ENCODE assay signal across 13 cellular contexts in genomic region chr5:93874491-93874890, GRCh38.
A peak's percentile ranks its signal among the peaks of the same experiment; 100 is the strongest.
DNase-seq lines count a peak whose midpoint lies in the region; ATAC-seq lines count a peak whose summit lies in the region.
"Had no signal": no experiment of that assay in that cellular context is flagged by ENCODE, and none has a peak within 500 bp of the region (broad histone marks: within the 10 kb centered on the region; RNA-seq: fewer than 3 reads in every experiment).

No MANE protein-coding gene starts in this region.

- DNase-seq in LHCN-M2 (ENCODE audit: low read depth) (peak; percentile 22), GDM1 (lab: John Stamatoyannopoulos, UW) (no peak), GOT3 (lab: John Stamatoyannopoulos, UW) (no peak), substantia nigra (lab: John Stamatoyannopoulos, UW) (no peak), NCI-H2171 treated with DMSO at 0.1 percent for 48 hours (lab: John Stamatoyannopoulos, UW) (no peak)
- DNase-seq: activated effector memory CD4-positive, alpha-beta T cell treated with Interleukin-2 at 50 U/mL for 16 hours; dorsolateral prefrontal cortex; posterior cingulate gyrus; stimulated activated CD4-positive, alpha-beta T cell treated with anti-CD3 and anti-CD28 coated beads, Interleukin-4, amount 100 ng/mL, for 4 hours had no signal

- ATAC-seq in GM18498 (IDR thresholded peaks at IDR 0.05; ENCODE audit: unreplicated experiment), result peak; percentile 67
- peak; percentile 58 for ATAC-seq in GM19455 (IDR thresholded peaks at IDR 0.05; ENCODE audit: unreplicated experiment)
- peak; percentile 75 for ATAC-seq in HG02884 (IDR thresholded peaks at IDR 0.05; ENCODE audit: unreplicated experiment)

- no peak overlapping the region for H3K27ac ChIP-seq in substantia nigra (ENCODE audit: low read depth, low read length, poor library complexity, severe bottlenecking)
- H3K27ac ChIP-seq: thoracic aorta had no signal
